1 cellular context compared by ENCODE assay signal in the genomic region with DNA sequence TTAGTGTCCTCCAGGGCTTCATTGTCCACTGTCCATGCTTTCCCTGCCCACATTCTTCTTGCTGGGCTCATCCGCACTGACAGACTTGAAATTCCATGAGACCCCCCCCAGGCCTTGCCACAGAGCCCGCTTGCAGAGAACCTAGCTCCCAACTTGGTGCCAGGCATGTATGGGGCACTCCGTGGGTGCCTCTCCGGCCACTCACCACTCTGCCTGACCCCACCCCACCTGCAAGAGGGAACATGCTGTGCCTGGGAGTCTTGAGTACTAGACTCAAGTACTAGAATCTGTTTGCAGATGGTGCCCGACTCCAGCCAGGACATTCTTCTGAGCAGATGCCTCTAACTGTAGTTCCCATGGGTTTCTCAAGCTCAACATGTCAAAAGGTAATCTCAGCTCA.
TF ChIP-seq lines count a peak whose summit lies in the region.

No MANE protein-coding gene starts in this region.

TF ChIP-seq in SK-N-SH treated with all-trans-retinoic acid at 6 μM for 48 hours, 23 proteins besides CTCF, POLR2A, EP300 and RAD21 (continued from another document):
- TF ChIP-seq, protein P1, sequence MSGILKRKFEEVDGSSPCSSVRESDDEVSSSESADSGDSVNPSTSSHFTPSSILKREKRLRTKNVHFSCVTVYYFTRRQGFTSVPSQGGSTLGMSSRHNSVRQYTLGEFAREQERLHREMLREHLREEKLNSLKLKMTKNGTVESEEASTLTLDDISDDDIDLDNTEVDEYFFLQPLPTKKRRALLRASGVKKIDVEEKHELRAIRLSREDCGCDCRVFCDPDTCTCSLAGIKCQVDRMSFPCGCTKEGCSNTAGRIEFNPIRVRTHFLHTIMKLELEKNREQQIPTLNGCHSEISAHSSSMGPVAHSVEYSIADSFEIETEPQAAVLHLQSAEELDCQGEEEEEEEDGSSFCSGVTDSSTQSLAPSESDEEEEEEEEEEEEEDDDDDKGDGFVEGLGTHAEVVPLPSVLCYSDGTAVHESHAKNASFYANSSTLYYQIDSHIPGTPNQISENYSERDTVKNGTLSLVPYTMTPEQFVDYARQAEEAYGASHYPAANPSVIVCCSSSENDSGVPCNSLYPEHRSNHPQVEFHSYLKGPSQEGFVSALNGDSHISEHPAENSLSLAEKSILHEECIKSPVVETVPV (CRISPR knock-in tag; IDR thresholded peaks at IDR 0.05) = no peak
- TF ChIP-seq TCF4 (CRISPR knock-in tag; IDR thresholded peaks at IDR 0.05; ENCODE audit: borderline replicate concordance) = no peak
- no peak for TF ChIP-seq RARB (CRISPR knock-in tag; IDR thresholded peaks at IDR 0.05)
- no peak for TF ChIP-seq ARNTL (CRISPR knock-in tag; IDR thresholded peaks at IDR 0.05; ENCODE audit: borderline replicate concordance, low read depth)
- TF ChIP-seq ZFP30 (CRISPR knock-in tag; IDR thresholded peaks at IDR 0.05) = no peak
- no peak for TF ChIP-seq ISL1 (CRISPR knock-in tag; IDR thresholded peaks at IDR 0.05)
- TF ChIP-seq SNAI2 (CRISPR knock-in tag; IDR thresholded peaks at IDR 0.05) = no peak
- TF ChIP-seq OSR1 (CRISPR knock-in tag; IDR thresholded peaks at IDR 0.05) = no peak
- no peak for TF ChIP-seq BACH2 (CRISPR knock-in tag; IDR thresholded peaks at IDR 0.05; ENCODE audit: borderline replicate concordance)
- TF ChIP-seq ZNF8 (CRISPR knock-in tag; IDR thresholded peaks at IDR 0.05) = no peak
- no peak for TF ChIP-seq ZNF565 (CRISPR knock-in tag; conservative IDR thresholded peaks at IDR 0.05; ENCODE audit: low read depth)
- no peak for TF ChIP-seq ZC3H10 (CRISPR knock-in tag; IDR thresholded peaks at IDR 0.05)
- no peak for TF ChIP-seq ZFP3 (CRISPR knock-in tag; IDR thresholded peaks at IDR 0.05)
- no peak for TF ChIP-seq GLIS3 (CRISPR knock-in tag; IDR thresholded peaks at IDR 0.05)
